Comparison of ENCODE assay signal across 8 cellular contexts in the genomic region with DNA sequence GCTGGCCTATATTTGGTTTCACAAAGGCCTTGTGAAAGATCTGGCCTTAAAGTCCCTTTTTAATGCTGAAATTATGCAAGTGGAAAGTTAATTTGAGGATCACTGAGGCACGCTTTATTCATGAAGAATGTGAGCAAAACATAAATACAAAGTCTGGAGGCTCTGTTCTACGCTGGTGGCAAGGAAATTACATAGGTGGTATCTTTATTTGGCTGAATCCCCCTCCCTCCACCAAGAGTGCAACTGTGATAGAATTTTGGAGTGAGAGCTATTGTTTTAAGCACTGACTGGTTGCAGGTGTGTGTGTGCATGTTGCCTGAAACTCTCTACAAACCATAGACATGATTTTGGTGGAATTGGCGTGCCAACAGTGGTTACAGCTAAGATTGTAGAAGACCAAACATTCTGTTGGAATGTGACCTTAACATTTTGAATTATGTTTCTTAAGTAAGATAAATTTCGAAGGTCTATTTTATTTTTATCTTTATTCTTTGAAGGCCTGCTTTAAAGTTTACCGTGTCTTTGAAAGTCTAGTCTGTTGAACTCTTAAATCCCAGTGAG.
DNase-seq lines count a peak whose midpoint lies in the region; ATAC-seq and TF ChIP-seq lines count a peak whose summit lies in the region.

No MANE protein-coding gene starts in this region.

- H3K27me3 ChIP-seq in lower lobe of right lung (ENCODE audit: low read depth) (no peaks in the 10 kb centered on the region), tibial nerve (no peaks in the 10 kb centered on the region)

- TF ChIP-seq EP300 in tibial nerve (IDR thresholded peaks at IDR 0.05): no peak

- 32 to 38% methylated on average over 5 of the region's 5 CpGs for WGBS in tibial nerve, 2 donors

- H3K36me3 ChIP-seq in lower lobe of right lung: no peaks in the 10 kb centered on the region
- no peaks in the 10 kb centered on the region for H3K36me3 ChIP-seq in tibial nerve

- H3K4me1 Mint-ChIP-seq in activated naive CD4-positive, alpha-beta T cell treated with anti-CD3 and anti-CD28 coated beads for 36 hours (ENCODE audit: low read depth): peaks cover 88% of the 10 kb centered on the region
- H3K4me1 Mint-ChIP-seq in activated naive CD8-positive, alpha-beta T cell treated with anti-CD3 and anti-CD28 coated beads, Interleukin-2, amount 50 U/mL, for 24 hours: peaks cover 90% of the 10 kb centered on the region

- TF ChIP-seq POLR2A in tibial nerve (IDR thresholded peaks at IDR 0.05): no peak

- TF ChIP-seq CTCF in lower lobe of right lung (IDR thresholded peaks at IDR 0.05) (no peak), tibial nerve (IDR thresholded peaks at IDR 0.05) (no peak)

- H3K4me3 ChIP-seq in lower lobe of right lung: no peak overlapping the region
- H3K4me3 ChIP-seq in tibial nerve: no peak overlapping the region

- H3K4me1 ChIP-seq in lower lobe of right lung (peaks cover 94% of the 10 kb centered on the region), tibial nerve (peaks cover 5 to 100% (median 75%) of the 10 kb centered on the region in 4 donors)

- H3K27ac ChIP-seq in lower lobe of right lung (peak overlapping the region; percentile 59), tibial nerve (peak overlapping the region; percentile 16 to 91 (median 78))

- H3K4me3 Mint-ChIP-seq in activated naive CD4-positive, alpha-beta T cell treated with anti-CD3 and anti-CD28 coated beads for 36 hours: peak overlapping the region; percentile 69
- peak overlapping the region; percentile 76 for H3K4me3 Mint-ChIP-seq in activated naive CD8-positive, alpha-beta T cell treated with anti-CD3 and anti-CD28 coated beads, Interleukin-2, amount 50 U/mL, for 24 hours

- H3K9me3 ChIP-seq in lower lobe of right lung (no peaks in the 10 kb centered on the region), tibial nerve (no peaks in the 10 kb centered on the region)

- H3K27me3 Mint-ChIP-seq in activated naive CD4-positive, alpha-beta T cell treated with anti-CD3 and anti-CD28 coated beads for 36 hours (ENCODE audit: low read depth): no peaks in the 10 kb centered on the region
- H3K27me3 Mint-ChIP-seq in activated naive CD8-positive, alpha-beta T cell treated with anti-CD3 and anti-CD28 coated beads, Interleukin-2, amount 50 U/mL, for 24 hours: peaks cover 2% of the 10 kb centered on the region

- no peaks in the 10 kb centered on the region for H3K9me3 Mint-ChIP-seq in activated naive CD4-positive, alpha-beta T cell treated with anti-CD3 and anti-CD28 coated beads for 36 hours
- H3K9me3 Mint-ChIP-seq in activated naive CD8-positive, alpha-beta T cell treated with anti-CD3 and anti-CD28 coated beads, Interleukin-2, amount 50 U/mL, for 24 hours: no peaks in the 10 kb centered on the region

- no peak for DNase-seq in activated naive CD4-positive, alpha-beta T cell treated with anti-CD3 and anti-CD28 coated beads for 36 hours
- DNase-seq in activated naive CD4-positive, alpha-beta T cell treated with Interleukin-2 at 50 U/mL for 16 hours: no peak
- DNase-seq in activated naive CD8-positive, alpha-beta T cell treated with anti-CD3 and anti-CD28 coated beads, Interleukin-2, amount 50 U/mL, for 24 hours: no peak
- no peak for DNase-seq in lower lobe of right lung
- no peak for DNase-seq in tibial nerve (ENCODE audit: low spot score in 2 of 2)
- DNase-seq in HuH-7.5 (ENCODE audit: low spot score): no peak
- no peak for DNase-seq in GM03348 (ENCODE audit: low spot score)

- H3K27ac Mint-ChIP-seq in activated naive CD4-positive, alpha-beta T cell treated with anti-CD3 and anti-CD28 coated beads for 36 hours: peak overlapping the region; percentile 91
- peak overlapping the region; percentile 94 for H3K27ac Mint-ChIP-seq in activated naive CD8-positive, alpha-beta T cell treated with anti-CD3 and anti-CD28 coated beads, Interleukin-2, amount 50 U/mL, for 24 hours

- CTCF ChIA-PET in activated naive CD4-positive, alpha-beta T cell treated with anti-CD3 and anti-CD28 coated beads for 36 hours (lab: Charles Lee): interaction anchor here (0.7 to 9.0 kb wide), 3 partner anchors 10 to 20 kb away, joined by 4 to 68 read pairs (median 4); no protein-coding TSS in a partner anchor

- peaks cover 7% of the 10 kb centered on the region for H3K36me3 Mint-ChIP-seq in activated naive CD4-positive, alpha-beta T cell treated with anti-CD3 and anti-CD28 coated beads for 36 hours (ENCODE audit: low read depth)
- H3K36me3 Mint-ChIP-seq in activated naive CD8-positive, alpha-beta T cell treated with anti-CD3 and anti-CD28 coated beads, Interleukin-2, amount 50 U/mL, for 24 hours (ENCODE audit: low read depth): peaks cover 8% of the 10 kb centered on the region

- no peak for ATAC-seq in activated naive CD8-positive, alpha-beta T cell treated with anti-CD3 and anti-CD28 coated beads, Interleukin-2, amount 50 U/mL, for 24 hours
- ATAC-seq in lower lobe of right lung: no peak
- ATAC-seq in GM18498 (IDR thresholded peaks at IDR 0.05; ENCODE audit: unreplicated experiment): no peak

- intact Hi-C loops in activated naive CD4-positive, alpha-beta T cell treated with anti-CD3 and anti-CD28 coated beads for 36 hours (cut with micrococcal nuclease): loop anchor here (2.0 to 5.0 kb wide), 6 partner anchors 453 to 1046 kb away; partner anchors contain the start of genes ACYP2, ASB3, CLHC1 and ERLEC1
- intact Hi-C loops in lower lobe of right lung (cut with DNase I): no loop called here
